In the genomic region with DNA sequence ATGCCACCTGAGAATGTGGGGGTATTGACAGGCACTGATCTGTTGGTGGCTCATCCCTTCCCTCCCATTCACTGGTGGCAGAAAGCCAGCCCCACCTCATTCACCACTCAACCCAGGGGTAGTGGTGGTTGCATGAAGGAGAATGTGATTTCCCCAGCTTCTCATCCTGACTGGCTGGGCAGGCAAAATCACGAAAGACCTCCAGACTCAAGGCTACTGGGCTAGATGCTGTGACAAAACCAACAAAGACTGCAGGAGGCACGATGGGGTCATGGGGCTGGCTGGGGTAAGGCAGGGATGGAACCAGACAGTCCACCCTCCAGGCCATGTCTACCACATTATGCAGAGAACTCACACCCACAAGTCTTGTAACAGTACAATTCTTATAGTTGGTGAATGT, we compare ENCODE assay signal across 8 cellular contexts. TPM values are rescaled to one million over a fixed set of nuclear protein-coding genes. Genes with fewer than 3 reads are reported as not detected.
DNase-seq lines count a peak whose midpoint lies in the region; ATAC-seq and TF ChIP-seq lines count a peak whose summit lies in the region.

No MANE protein-coding gene starts in this region.

- peaks cover 5% of the 10 kb centered on the region for H3K36me3 Mint-ChIP-seq in glutamatergic neuron (ENCODE audit: unreplicated experiment)

- BruUV-seq in Panc1 (replicated peaks; lab: Mats Ljungman, UMichigan): no TSS peak

- intact Hi-C loops in Panc1 (cut with micrococcal nuclease; ENCODE audit: unreplicated experiment): loop anchor here (1.0 kb wide), 1 partner anchor 173 kb away; no protein-coding TSS in a partner anchor

- no peak for DNase-seq in GM23248
- no peak for DNase-seq in Panc1 (ENCODE audit: low read depth, low spot score)
- DNase-seq in glutamatergic neuron: no peak
- DNase-seq in NCI-H774 (lab: John Stamatoyannopoulos, UW): no peak
- no peak for DNase-seq in NOMO-1 treated with dmso at 0.1 percent for 144 hours (lab: John Stamatoyannopoulos, UW; ENCODE audit: unreplicated experiment)
- DNase-seq in medulla oblongata (ENCODE audit: extremely low spot score): no peak

- H3K27ac Mint-ChIP-seq in glutamatergic neuron (ENCODE audit: unreplicated experiment): peak overlapping the region; percentile 85

- H3K79me2 ChIP-seq in GM23248 (ENCODE audit: insufficient read depth): peaks cover 80% of the 10 kb centered on the region

- peaks cover 24% of the 10 kb centered on the region for H3K4me1 Mint-ChIP-seq in glutamatergic neuron (ENCODE audit: low read depth, unreplicated experiment)

- TF ChIP-seq CTCF in Panc1 (IDR thresholded peaks at IDR 0.05): no peak
- TF ChIP-seq CTCF in glutamatergic neuron (IDR thresholded peaks at IDR 0.05; ENCODE audit: partially characterized antibody, unreplicated experiment): no peak

- no peak overlapping the region for H3K4me3 ChIP-seq in GM23248
- H3K4me3 ChIP-seq in Panc1 (ENCODE audit: low read depth in 2 of 2, low read length in 2 of 2): peak overlapping the region; percentile 34 to 35; a peak in 3 of 4 replicates
- peak overlapping the region in 3 of 5 donors; percentile 20 to 47 (median 31) for H3K4me3 ChIP-seq in subcutaneous abdominal adipose tissue (ENCODE audit: low read depth in 1 of 5, low read length in 5 of 5)

- peak overlapping the region; percentile 89 for H3K27ac ChIP-seq in GM23248
- H3K27ac ChIP-seq in Panc1 (ENCODE audit: low read length): no peak overlapping the region
- peak overlapping the region; percentile 26 for H3K27ac ChIP-seq in subcutaneous abdominal adipose tissue (ENCODE audit: low read depth, low read length)

- in situ Hi-C loops in GM23248 (cut with MboI): loop anchor here (25.0 kb wide), 1 partner anchor 370 kb away; no protein-coding TSS in a partner anchor
- in situ Hi-C loops in Panc1 (cut with HindIII; ENCODE audit: low pct_unique_long_range_greater_than_20kb, low sequenced_read_pairs): no loop called here

- H3K9me2 ChIP-seq in GM23248 (ENCODE audit: insufficient read depth): no peaks in the 10 kb centered on the region

- CTCF ChIA-PET in Panc1 (lab: Charles Lee): interaction anchor here (0.6 to 3.2 kb wide), 9 partner anchors 8 to 175 kb away, joined by 3 to 25 read pairs (median 4); no protein-coding TSS in a partner anchor

- H3K9ac ChIP-seq in GM23248 (peak overlapping the region; percentile 65), subcutaneous abdominal adipose tissue (ENCODE audit: low read length in 5 of 5) (peak overlapping the region in 2 of 5 donors; percentile 41 to 55)

- H3K9me3 Mint-ChIP-seq in glutamatergic neuron (ENCODE audit: unreplicated experiment): peaks cover 2% of the 10 kb centered on the region

- H3K9me3 ChIP-seq in GM23248 (ENCODE audit: low read depth): no peaks in the 10 kb centered on the region
- no peaks in the 10 kb centered on the region for H3K9me3 ChIP-seq in Panc1 (ENCODE audit: control insufficient read depth, insufficient read depth, low read depth, low read length)
- no peaks in the 10 kb centered on the region for H3K9me3 ChIP-seq in subcutaneous abdominal adipose tissue (ENCODE audit: control insufficient read depth in 5 of 5, low read length in 5 of 5)

- H3K27me3 Mint-ChIP-seq in glutamatergic neuron (ENCODE audit: unreplicated experiment): no peaks in the 10 kb centered on the region

- H3K4me1 ChIP-seq in GM23248 (ENCODE audit: insufficient read depth): peaks cover 51% of the 10 kb centered on the region
- peaks cover 4% of the 10 kb centered on the region; the same call in 1 of the 2 replicates for H3K4me1 ChIP-seq in Panc1 (ENCODE audit: control insufficient read depth, insufficient read depth, low read length)
- H3K4me1 ChIP-seq in subcutaneous abdominal adipose tissue (ENCODE audit: control insufficient read depth in 5 of 5, insufficient read depth in 5 of 5, low read length in 5 of 5): peaks cover 27 to 72% (median 70%) of the 10 kb centered on the region in 5 donors

- POLR2A ChIA-PET in Panc1 (lab: Charles Lee): no interaction called here

- H3K27me3 ChIP-seq in GM23248 (replicated peaks; ENCODE audit: insufficient read depth) (no peaks in the 10 kb centered on the region), Panc1 (ENCODE audit: control insufficient read depth, insufficient read depth, low read length) (peaks cover 9% of the 10 kb centered on the region; the same call in 1 of the 2 replicates), subcutaneous abdominal adipose tissue (ENCODE audit: control insufficient read depth in 5 of 5, insufficient read depth in 4 of 5, low read length in 5 of 5) (no peaks in the 10 kb centered on the region)

- peak; percentile 32 for ATAC-seq in GM18502 (IDR thresholded peaks at IDR 0.05; ENCODE audit: poor library complexity, unreplicated experiment)
- peak; percentile 48 for ATAC-seq in Panc1

- H4K20me1 ChIP-seq in GM23248 (ENCODE audit: insufficient read depth): peaks cover 37% of the 10 kb centered on the region; the same call in 1 of the 2 replicates

- 5 to 13% methylated on average over 2 of the region's 2 CpGs for WGBS in GM23248 (ENCODE audit: low coverage in 1 of 2, low lambda C conversion rate in 2 of 2, missing lambda C conversion rate in 2 of 2), 2 experiments

- H3F3A ChIP-seq in GM23248 (ENCODE audit: insufficient read depth): peaks cover 83% of the 10 kb centered on the region

- peak overlapping the region; percentile 85 for H3K4me3 Mint-ChIP-seq in glutamatergic neuron (ENCODE audit: unreplicated experiment)

- H3K4me2 ChIP-seq in GM23248 (ENCODE audit: unreplicated experiment): peak overlapping the region; percentile 22

- no peak overlapping the region for H2AFZ ChIP-seq in GM23248

- H3K36me3 ChIP-seq in GM23248 (ENCODE audit: low read depth): peaks cover 38% of the 10 kb centered on the region
- H3K36me3 ChIP-seq in Panc1 (ENCODE audit: control insufficient read depth, insufficient read depth, low read length): no peaks in the 10 kb centered on the region
- peaks cover 4 to 29% (median 10%) of the 10 kb centered on the region in 5 donors for H3K36me3 ChIP-seq in subcutaneous abdominal adipose tissue (ENCODE audit: control insufficient read depth in 5 of 5, insufficient read depth in 5 of 5, low read length in 5 of 5)

RNA-seq across cellular contexts. Expression of gene FSTL1, which starts 33.9 kb away (rescaled TPM):
- total RNA-seq in GM23248 (2014; rRNA removed; shearing (Covaris generic)): 4,171 and 4,244 TPM in 2 replicates
- polyA plus RNA-seq in GM23248 (2016; fragmentation: Nextera tagmentation; extraction: Ambion mirVana): 1,910 and 1,919 TPM in 2 replicates
- 9.2 TPM for total RNA-seq in Panc1 (2021; ENCODE audit: unreplicated experiment)
- 7.3 TPM for polyA plus RNA-seq in Panc1 (2012; ENCODE audit: insufficient read length)
- 206 TPM for total RNA-seq in glutamatergic neuron (ENCODE audit: unreplicated experiment)

Comparison
In these comparisons a context has a peak if more than half of its experiments do, and no peak if none do; other contexts are left out.
1. RNA of gene FSTL1, which starts 33.9 kb away (total RNA-seq): 4,171 to 4,244 TPM in GM23248 and 206 TPM in glutamatergic neuron (single experiment); 9.2 TPM in Panc1 (single experiment); every median in the first group is over 10 times any median in the second.